1 cellular context compared by ENCODE assay signal in the genomic region with DNA sequence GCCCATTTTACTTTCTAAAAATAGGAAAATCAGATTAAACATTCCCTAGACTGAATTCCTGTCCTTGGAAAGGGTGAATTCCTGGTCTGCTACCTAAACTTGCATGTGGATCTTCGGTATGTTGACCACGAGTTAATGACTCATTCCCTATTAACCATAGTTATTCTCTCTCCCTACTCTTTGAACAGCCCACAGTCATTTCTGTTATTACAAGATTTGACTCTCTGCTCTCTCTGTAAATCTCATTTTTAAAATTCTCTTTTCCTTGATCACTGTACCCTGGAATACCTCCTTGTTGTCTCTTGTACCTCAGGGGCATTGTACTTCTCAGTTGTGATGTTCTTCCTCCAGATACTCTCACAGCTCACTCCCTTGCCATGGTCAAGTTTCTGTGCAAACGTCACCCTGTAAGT.
TF ChIP-seq lines count a peak whose summit lies in the region.

No MANE protein-coding gene starts in this region.

TF ChIP-seq in SK-N-SH, 30 proteins besides CTCF, POLR2A, EP300 and RAD21 (continued from another document):
- TF ChIP-seq ZBTB33 (IDR thresholded peaks at IDR 0.05; ENCODE audit: borderline replicate concordance, low read depth) (peak; percentile 27; the same call in 1 of the 2 replicates), SMC3 (IDR thresholded peaks at IDR 0.05; ENCODE audit: low read depth, low read length) (no peak), NFIC (IDR thresholded peaks at IDR 0.05; ENCODE audit: borderline replicate concordance) (peak; percentile 46; the same call in 1 of the 2 replicates), YY1 (IDR thresholded peaks at IDR 0.05; ENCODE audit: low read depth) (no peak), GATA2 (CRISPR knock-in tag; IDR thresholded peaks at IDR 0.05) (no peak), NRF1 (IDR thresholded peaks at IDR 0.05; ENCODE audit: low read depth, low read length) (no peak), TCF12 (IDR thresholded peaks at IDR 0.05) (peak; percentile 91), FOSL2 (IDR thresholded peaks at IDR 0.05; ENCODE audit: borderline replicate concordance, low read depth) (peak; percentile 95), RFX5 (IDR thresholded peaks at IDR 0.05; ENCODE audit: low read length) (no peak), RXRA (IDR thresholded peaks at IDR 0.05; ENCODE audit: borderline replicate concordance, low read depth) (peak; percentile 89; the same call in 1 of the 2 replicates), ELF1 (IDR thresholded peaks at IDR 0.05) (peak; percentile 33; the same call in 1 of the 2 replicates), JUND (IDR thresholded peaks at IDR 0.05) (peak; percentile 95), CHD2 (IDR thresholded peaks at IDR 0.05; ENCODE audit: low read length, partially characterized antibody) (no peak), FOXJ3 (CRISPR knock-in tag; IDR thresholded peaks at IDR 0.05) (no peak), POLR2AphosphoS5 (IDR thresholded peaks at IDR 0.05; ENCODE audit: low read depth, low read length) (peak; percentile 42; the same call in 1 of the 2 replicates), TEAD4 (IDR thresholded peaks at IDR 0.05; ENCODE audit: borderline replicate concordance, insufficient read depth) (peak; percentile 92), MAX (IDR thresholded peaks at IDR 0.05; ENCODE audit: low read depth) (peak; percentile 80), FOXM1 (IDR thresholded peaks at IDR 0.05; ENCODE audit: low read depth) (peak; percentile 75; the same call in 1 of the 2 replicates), EZH2phosphoT487 (IDR thresholded peaks at IDR 0.05; ENCODE audit: borderline replicate concordance, low read depth) (no peak)
- TF ChIP-seq, protein P1, sequence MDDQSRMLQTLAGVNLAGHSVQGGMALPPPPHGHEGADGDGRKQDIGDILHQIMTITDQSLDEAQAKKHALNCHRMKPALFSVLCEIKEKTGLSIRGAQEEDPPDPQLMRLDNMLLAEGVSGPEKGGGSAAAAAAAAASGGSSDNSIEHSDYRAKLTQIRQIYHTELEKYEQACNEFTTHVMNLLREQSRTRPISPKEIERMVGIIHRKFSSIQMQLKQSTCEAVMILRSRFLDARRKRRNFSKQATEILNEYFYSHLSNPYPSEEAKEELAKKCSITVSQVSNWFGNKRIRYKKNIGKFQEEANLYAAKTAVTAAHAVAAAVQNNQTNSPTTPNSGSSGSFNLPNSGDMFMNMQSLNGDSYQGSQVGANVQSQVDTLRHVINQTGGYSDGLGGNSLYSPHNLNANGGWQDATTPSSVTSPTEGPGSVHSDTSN (IDR thresholded peaks at IDR 0.05), result peak; percentile 53
- TF ChIP-seq, protein P2, sequence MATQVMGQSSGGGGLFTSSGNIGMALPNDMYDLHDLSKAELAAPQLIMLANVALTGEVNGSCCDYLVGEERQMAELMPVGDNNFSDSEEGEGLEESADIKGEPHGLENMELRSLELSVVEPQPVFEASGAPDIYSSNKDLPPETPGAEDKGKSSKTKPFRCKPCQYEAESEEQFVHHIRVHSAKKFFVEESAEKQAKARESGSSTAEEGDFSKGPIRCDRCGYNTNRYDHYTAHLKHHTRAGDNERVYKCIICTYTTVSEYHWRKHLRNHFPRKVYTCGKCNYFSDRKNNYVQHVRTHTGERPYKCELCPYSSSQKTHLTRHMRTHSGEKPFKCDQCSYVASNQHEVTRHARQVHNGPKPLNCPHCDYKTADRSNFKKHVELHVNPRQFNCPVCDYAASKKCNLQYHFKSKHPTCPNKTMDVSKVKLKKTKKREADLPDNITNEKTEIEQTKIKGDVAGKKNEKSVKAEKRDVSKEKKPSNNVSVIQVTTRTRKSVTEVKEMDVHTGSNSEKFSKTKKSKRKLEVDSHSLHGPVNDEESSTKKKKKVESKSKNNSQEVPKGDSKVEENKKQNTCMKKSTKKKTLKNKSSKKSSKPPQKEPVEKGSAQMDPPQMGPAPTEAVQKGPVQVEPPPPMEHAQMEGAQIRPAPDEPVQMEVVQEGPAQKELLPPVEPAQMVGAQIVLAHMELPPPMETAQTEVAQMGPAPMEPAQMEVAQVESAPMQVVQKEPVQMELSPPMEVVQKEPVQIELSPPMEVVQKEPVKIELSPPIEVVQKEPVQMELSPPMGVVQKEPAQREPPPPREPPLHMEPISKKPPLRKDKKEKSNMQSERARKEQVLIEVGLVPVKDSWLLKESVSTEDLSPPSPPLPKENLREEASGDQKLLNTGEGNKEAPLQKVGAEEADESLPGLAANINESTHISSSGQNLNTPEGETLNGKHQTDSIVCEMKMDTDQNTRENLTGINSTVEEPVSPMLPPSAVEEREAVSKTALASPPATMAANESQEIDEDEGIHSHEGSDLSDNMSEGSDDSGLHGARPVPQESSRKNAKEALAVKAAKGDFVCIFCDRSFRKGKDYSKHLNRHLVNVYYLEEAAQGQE (IDR thresholded peaks at IDR 0.05; ENCODE audit: low read depth, low read length), result peak; percentile 46
TF ChIP-seq in SK-N-SH: peak in this region for 15.
